ENCODE assay signal across 8 cellular contexts in the genomic region with DNA sequence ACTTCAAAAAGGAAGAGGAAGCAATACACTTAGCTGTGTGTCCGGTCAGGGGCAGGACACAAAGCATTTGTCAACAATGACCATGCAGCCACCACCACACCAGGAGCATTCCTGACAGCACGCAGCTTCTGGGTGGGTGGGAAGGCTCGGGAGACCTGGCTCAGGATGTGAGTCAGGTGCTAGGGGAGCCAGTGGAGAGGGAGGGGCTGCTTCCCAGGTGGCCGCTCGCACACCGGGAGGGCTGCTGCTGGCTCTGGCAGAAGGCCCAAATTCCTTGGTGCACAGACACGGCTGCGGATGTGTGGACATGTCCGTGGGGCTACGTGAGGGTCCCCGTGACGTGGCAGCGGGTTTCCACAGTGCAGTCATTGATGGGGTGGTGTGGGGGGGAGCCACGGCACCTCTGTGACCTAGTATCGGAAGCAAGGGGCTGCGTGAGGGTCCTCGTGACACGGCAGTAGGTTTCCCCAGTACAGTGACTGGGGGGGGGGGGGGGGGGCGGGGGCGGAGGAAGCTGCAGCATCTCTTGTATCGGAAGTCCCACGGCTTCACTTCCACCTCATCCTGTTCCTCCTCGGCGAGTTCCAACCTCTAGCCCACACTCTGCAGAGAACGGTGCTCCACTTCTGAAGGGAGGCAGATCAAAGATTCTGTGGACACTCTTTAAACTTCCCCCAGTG.
A peak's percentile ranks its signal among the peaks of the same experiment; 100 is the strongest.
DNase-seq lines count a peak whose midpoint lies in the region; ATAC-seq and TF ChIP-seq lines count a peak whose summit lies in the region.

No MANE protein-coding gene starts in this region.

- no peaks in the 10 kb centered on the region for H3K36me3 Mint-ChIP-seq in chondrocyte (ENCODE audit: low read depth)
- H3K36me3 Mint-ChIP-seq in naive B cell = no peaks in the 10 kb centered on the region

- H3K27me3 Mint-ChIP-seq in chondrocyte (ENCODE audit: low read depth) = no peaks in the 10 kb centered on the region
- no peaks in the 10 kb centered on the region for H3K27me3 Mint-ChIP-seq in naive B cell

- H3K9me3 Mint-ChIP-seq in chondrocyte (ENCODE audit: low read depth) (no peaks in the 10 kb centered on the region), naive B cell (no peaks in the 10 kb centered on the region)

- TF ChIP-seq CTCF in chondrocyte (IDR thresholded peaks at IDR 0.05) = no peak

- ATAC-seq in naive B cell (ENCODE audit: low read depth in 2 of 2) (peak; percentile 41 to 53), HG03378 (IDR thresholded peaks at IDR 0.05; ENCODE audit: unreplicated experiment) (no peak), GM21786 (IDR thresholded peaks at IDR 0.05; ENCODE audit: unreplicated experiment) (no peak), HG02938 (IDR thresholded peaks at IDR 0.05; ENCODE audit: unreplicated experiment) (no peak)

- H3K27ac Mint-ChIP-seq in chondrocyte (ENCODE audit: unreplicated experiment) (peak overlapping the region; percentile 87), naive B cell (peak overlapping the region in 5 of 6 donors; percentile 9 to 94 (median 65))

- peaks cover 87% of the 10 kb centered on the region for H3K4me1 Mint-ChIP-seq in chondrocyte (ENCODE audit: low read depth)
- H3K4me1 Mint-ChIP-seq in naive B cell = peaks cover 52 to 83% (median 72%) of the 10 kb centered on the region in 3 donors

- H3K4me3 Mint-ChIP-seq in chondrocyte (ENCODE audit: unreplicated experiment) (no peak overlapping the region), naive B cell (peak overlapping the region in 5 of 8 donors; percentile 9 to 52 (median 30))

- DNase-seq in DMS53 (lab: John Stamatoyannopoulos, UW) (peak; percentile 88), NCI-H69 (lab: John Stamatoyannopoulos, UW) (peak; percentile 72), chondrocyte (ENCODE audit: low spot score) (no peak), naive B cell (no peak), NK-92 (lab: John Stamatoyannopoulos, UW; ENCODE audit: unreplicated experiment) (no peak)

Comparison
In these comparisons a context has a peak if more than half of its experiments do, and no peak if none do; other contexts are left out.
1. DNase-seq: peak in DMS53 (single experiment) and NCI-H69 (single experiment); none in chondrocyte (single experiment), naive B cell (single experiment) and NK-92 (single experiment).
2. ATAC-seq: peak in naive B cell (2 of 2); none in HG03378 (single experiment), GM21786 (single experiment) and HG02938 (single experiment).